Comparison of ENCODE assay signal across 20 cellular contexts in the genomic region with DNA sequence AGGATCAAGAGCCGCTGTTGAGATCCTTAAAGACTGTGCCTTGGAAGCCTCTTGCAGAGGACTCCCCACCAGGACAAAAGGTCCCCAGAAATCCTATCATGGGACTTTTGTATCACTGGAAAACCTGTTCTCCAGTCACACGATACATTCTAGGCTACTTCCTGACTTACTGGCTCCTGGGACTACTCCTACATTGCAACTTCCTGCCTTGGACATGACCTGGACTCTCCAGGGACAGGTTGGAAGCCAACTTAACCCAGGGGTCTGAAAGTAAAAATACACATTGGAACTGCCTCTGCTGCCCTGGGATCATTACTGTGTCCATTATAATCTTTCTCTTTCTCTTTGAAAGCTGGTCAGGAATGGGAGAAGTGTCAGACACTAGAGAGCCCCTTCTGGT. TPM values are rescaled to one million over a fixed set of nuclear protein-coding genes. Genes with fewer than 3 reads are reported as not detected.
DNase-seq lines count a peak whose midpoint lies in the region; ATAC-seq and TF ChIP-seq lines count a peak whose summit lies in the region.
"Had no signal": no experiment of that assay in that cellular context is flagged by ENCODE, and none has a peak within 500 bp of the region (broad histone marks: within the 10 kb centered on the region; RNA-seq: fewer than 3 reads in every experiment).

No MANE protein-coding gene starts in this region.

- intact Hi-C loops in activated CD8-positive, alpha-beta T cell treated with anti-CD3 and anti-CD28 coated beads for 36 hours (cut with micrococcal nuclease) = no loop called here
- intact Hi-C loops in left ventricle myocardium superior (cut with micrococcal nuclease) (loop anchor here (10.0 kb wide), 1 partner anchor 123 kb away; no protein-coding TSS in a partner anchor), gastrocnemius medialis (cut with DNase I; ENCODE audit: low total_unique reads) (no loop called here)

- no peaks in the 10 kb centered on the region for H3K9me3 ChIP-seq in gastrocnemius medialis
- H3K9me3 ChIP-seq: Peyer's patch, upper lobe of right lung had no signal

- peaks cover 0 to 11% of the 10 kb centered on the region in 2 donors for H3K36me3 ChIP-seq in gastrocnemius medialis

- POLR2A ChIA-PET in activated CD8-positive, alpha-beta T cell treated with anti-CD3 and anti-CD28 coated beads for 36 hours (lab: Charles Lee) = no interaction called here

- no peaks in the 10 kb centered on the region for H3K27me3 Mint-ChIP-seq in activated naive CD4-positive, alpha-beta T cell treated with anti-CD3 and anti-CD28 coated beads, Interleukin-2, amount 10 ng/mL, durations not matched to agents 7 days and 5 days
- H3K27me3 Mint-ChIP-seq in activated CD8-positive, alpha-beta T cell treated with anti-CD3 and anti-CD28 coated beads for 36 hours = no peaks in the 10 kb centered on the region

- H3K27ac ChIP-seq in gastrocnemius medialis = peak overlapping the region; percentile 77 to 89 (median 80)
- H3K27ac ChIP-seq: hepatocyte, Peyer's patch, SK-N-MC, upper lobe of right lung had no signal

- H3K4me1 ChIP-seq in gastrocnemius medialis = peaks cover 30 to 39% of the 10 kb centered on the region in 2 donors

- ATAC-seq in activated naive CD4-positive, alpha-beta T cell treated with anti-CD3 and anti-CD28 coated beads, Interleukin-2, amount 50 U/mL, for 72 hours = no peak
- ATAC-seq in activated CD8-positive, alpha-beta T cell treated with anti-CD3 and anti-CD28 coated beads for 36 hours = no peak
- ATAC-seq in left ventricle myocardium superior (peak; percentile 21), gastrocnemius medialis (peak; percentile 20 to 25), HG02678 (IDR thresholded peaks at IDR 0.05; ENCODE audit: unreplicated experiment) (no peak)
- ATAC-seq: upper lobe of right lung had no signal

- no peak for TF ChIP-seq CTCF in activated CD8-positive, alpha-beta T cell treated with anti-CD3 and anti-CD28 coated beads for 36 hours (IDR thresholded peaks at IDR 0.05)
- no peak for TF ChIP-seq CTCF in gastrocnemius medialis (IDR thresholded peaks at IDR 0.05 in 4 of 5, conservative IDR thresholded peaks at IDR 0.05 in 1 of 5)

- H3K36me3 Mint-ChIP-seq in activated naive CD4-positive, alpha-beta T cell treated with anti-CD3 and anti-CD28 coated beads, Interleukin-2, amount 10 ng/mL, durations not matched to agents 7 days and 5 days = peaks cover 63% of the 10 kb centered on the region
- H3K36me3 Mint-ChIP-seq in activated naive CD4-positive, alpha-beta T cell treated with anti-CD3 and anti-CD28 coated beads, Interleukin-2, amount 50 U/mL, for 72 hours = peaks cover 13 to 29% of the 10 kb centered on the region in 2 donors
- peaks cover 51% of the 10 kb centered on the region for H3K36me3 Mint-ChIP-seq in activated CD8-positive, alpha-beta T cell treated with anti-CD3 and anti-CD28 coated beads for 36 hours (ENCODE audit: low read depth)

- peaks cover 70% of the 10 kb centered on the region for H3K4me1 Mint-ChIP-seq in activated naive CD4-positive, alpha-beta T cell treated with anti-CD3 and anti-CD28 coated beads, Interleukin-2, amount 10 ng/mL, durations not matched to agents 7 days and 5 days
- H3K4me1 Mint-ChIP-seq in activated CD8-positive, alpha-beta T cell treated with anti-CD3 and anti-CD28 coated beads for 36 hours (ENCODE audit: low read depth) = peaks cover 54% of the 10 kb centered on the region

- no peak overlapping the region for H3K4me3 ChIP-seq in gastrocnemius medialis
- H3K4me3 ChIP-seq: hepatocyte, Peyer's patch, SK-N-MC, upper lobe of right lung had no signal

- TF ChIP-seq POLR2A in gastrocnemius medialis (IDR thresholded peaks at IDR 0.05) = peak in 1 of 2 donors; percentile 5

- CTCF ChIA-PET in activated naive CD4-positive, alpha-beta T cell treated with anti-CD3 and anti-CD28 coated beads, Interleukin-2, amount 10 ng/mL, durations not matched to agents 7 days and 5 days (lab: Charles Lee) = interaction anchor here (1.5 to 4.1 kb wide), 3 partner anchors 8 to 195 kb away, joined by 5 to 49 read pairs (median 7); a partner anchor contains a TSS
- CTCF ChIA-PET in activated CD8-positive, alpha-beta T cell treated with anti-CD3 and anti-CD28 coated beads for 36 hours (lab: Charles Lee) = interaction anchor here (1.0 to 9.3 kb wide), 4 partner anchors 9 to 195 kb away, joined by 3 to 82 read pairs (median 7); no protein-coding TSS in a partner anchor

- no peaks in the 10 kb centered on the region for H3K27me3 ChIP-seq in gastrocnemius medialis
- H3K27me3 ChIP-seq: hepatocyte, Peyer's patch, upper lobe of right lung had no signal

- no peak for DNase-seq in activated naive CD4-positive, alpha-beta T cell treated with anti-CD3 and anti-CD28 coated beads, Interleukin-2, amount 10 ng/mL, durations not matched to agents 7 days and 5 days
- no peak for DNase-seq in activated naive CD4-positive, alpha-beta T cell treated with anti-CD3 and anti-CD28 coated beads, Interleukin-2, amount 50 U/mL, for 72 hours (ENCODE audit: low spot score in 2 of 2)
- no peak for DNase-seq in activated CD8-positive, alpha-beta T cell treated with anti-CD3 and anti-CD28 coated beads for 36 hours
- DNase-seq in left ventricle myocardium superior (no peak), gastrocnemius medialis (no peak), ecto neural progenitor cell (ENCODE audit: low spot score) (no peak), epidermal melanocyte (ENCODE audit: insufficient read length, low spot score) (no peak)
- DNase-seq: activated CD4-positive, alpha-beta T cell treated with anti-CD3 and anti-CD28 coated beads, Interleukin-2, amount 50 U/mL, for 4 hours; amygdala; central memory CD4-positive, alpha-beta T cell; effector CD4-positive, alpha-beta T cell; NCI-H1436; NCI-H2171 treated with DMSO at 0.1 percent for 48 hours; NCI-H748 treated with DMSO at 0.1 percent for 48 hours; Peyer's patch; stimulated activated naive CD4-positive, alpha-beta T cell treated with Interleukin-2 at 50 U/mL for 16 hours; upper lobe of right lung had no signal

- H3K4me3 Mint-ChIP-seq in activated naive CD4-positive, alpha-beta T cell treated with anti-CD3 and anti-CD28 coated beads, Interleukin-2, amount 10 ng/mL, durations not matched to agents 7 days and 5 days = no peak overlapping the region
- no peak overlapping the region for H3K4me3 Mint-ChIP-seq in activated CD8-positive, alpha-beta T cell treated with anti-CD3 and anti-CD28 coated beads for 36 hours

- peak overlapping the region; percentile 57 for H3K27ac Mint-ChIP-seq in activated naive CD4-positive, alpha-beta T cell treated with anti-CD3 and anti-CD28 coated beads, Interleukin-2, amount 10 ng/mL, durations not matched to agents 7 days and 5 days
- peak overlapping the region in 1 of 2 donors; percentile 30 for H3K27ac Mint-ChIP-seq in activated naive CD4-positive, alpha-beta T cell treated with anti-CD3 and anti-CD28 coated beads, Interleukin-2, amount 50 U/mL, for 72 hours
- peak overlapping the region; percentile 72 for H3K27ac Mint-ChIP-seq in activated CD8-positive, alpha-beta T cell treated with anti-CD3 and anti-CD28 coated beads for 36 hours

- peaks cover 2% of the 10 kb centered on the region for H3K9me3 Mint-ChIP-seq in activated naive CD4-positive, alpha-beta T cell treated with anti-CD3 and anti-CD28 coated beads, Interleukin-2, amount 10 ng/mL, durations not matched to agents 7 days and 5 days
- peaks cover 0 to 4% of the 10 kb centered on the region in 2 donors for H3K9me3 Mint-ChIP-seq in activated naive CD4-positive, alpha-beta T cell treated with anti-CD3 and anti-CD28 coated beads, Interleukin-2, amount 50 U/mL, for 72 hours
- H3K9me3 Mint-ChIP-seq in activated CD8-positive, alpha-beta T cell treated with anti-CD3 and anti-CD28 coated beads for 36 hours = peaks cover 2% of the 10 kb centered on the region

- in situ Hi-C loops in gastrocnemius medialis (cut with MboI; ENCODE audit: low sequenced_read_pairs in 4 of 4) = loop anchor here in 3 of 4 donors (5.0 to 10.0 kb wide), 3 partner anchors 123 to 195 kb away; no protein-coding TSS in a partner anchor

RNA-seq across cellular contexts. Expression of a gene that starts 9.9 kb away (rescaled TPM):
- 10 to 100 TPM; 15.9 to 21.0 TPM for total RNA-seq in activated naive CD4-positive, alpha-beta T cell treated with anti-CD3 and anti-CD28 coated beads, Interleukin-2, amount 50 U/mL, for 72 hours
- total RNA-seq in activated CD8-positive, alpha-beta T cell treated with anti-CD3 and anti-CD28 coated beads for 36 hours = 10 to 100 TPM; 21.2 to 23.9 TPM
- total RNA-seq in left ventricle myocardium superior (4.5 TPM), gastrocnemius medialis (10 to 100 TPM in 1 of 4 donors, 1 to 10 TPM in 3; 2.9 to 16.0 (median 5.8) TPM)

RNA-seq across cellular contexts. Expression of a gene that starts 28.9 kb away (rescaled TPM):
- total RNA-seq in activated naive CD4-positive, alpha-beta T cell treated with anti-CD3 and anti-CD28 coated beads, Interleukin-2, amount 50 U/mL, for 72 hours = 10 to 100 TPM; 37.8 to 59.5 TPM
- total RNA-seq in activated CD8-positive, alpha-beta T cell treated with anti-CD3 and anti-CD28 coated beads for 36 hours = 10 to 100 TPM; 55.0 to 61.3 TPM
- total RNA-seq in left ventricle myocardium superior = 18.1 TPM
- total RNA-seq in gastrocnemius medialis = 10 to 100 TPM in 3 of 4 donors, 1 to 10 TPM in 1; 8.1 to 16.3 (median 12.5) TPM

Comparison
In these comparisons a context has a peak if more than half of its experiments do, and no peak if none do; other contexts are left out.
1. ATAC-seq: peak in left ventricle myocardium superior (single experiment) and gastrocnemius medialis (2 of 2); none in activated naive CD4-positive, alpha-beta T cell treated with anti-CD3 and anti-CD28 coated beads, Interleukin-2, amount 50 U/mL, for 72 hours (0 of 2), activated CD8-positive, alpha-beta T cell treated with anti-CD3 and anti-CD28 coated beads for 36 hours (single experiment) and HG02678 (single experiment).